Comparison of ENCODE assay signal across 1 cellular context in the genomic region with DNA sequence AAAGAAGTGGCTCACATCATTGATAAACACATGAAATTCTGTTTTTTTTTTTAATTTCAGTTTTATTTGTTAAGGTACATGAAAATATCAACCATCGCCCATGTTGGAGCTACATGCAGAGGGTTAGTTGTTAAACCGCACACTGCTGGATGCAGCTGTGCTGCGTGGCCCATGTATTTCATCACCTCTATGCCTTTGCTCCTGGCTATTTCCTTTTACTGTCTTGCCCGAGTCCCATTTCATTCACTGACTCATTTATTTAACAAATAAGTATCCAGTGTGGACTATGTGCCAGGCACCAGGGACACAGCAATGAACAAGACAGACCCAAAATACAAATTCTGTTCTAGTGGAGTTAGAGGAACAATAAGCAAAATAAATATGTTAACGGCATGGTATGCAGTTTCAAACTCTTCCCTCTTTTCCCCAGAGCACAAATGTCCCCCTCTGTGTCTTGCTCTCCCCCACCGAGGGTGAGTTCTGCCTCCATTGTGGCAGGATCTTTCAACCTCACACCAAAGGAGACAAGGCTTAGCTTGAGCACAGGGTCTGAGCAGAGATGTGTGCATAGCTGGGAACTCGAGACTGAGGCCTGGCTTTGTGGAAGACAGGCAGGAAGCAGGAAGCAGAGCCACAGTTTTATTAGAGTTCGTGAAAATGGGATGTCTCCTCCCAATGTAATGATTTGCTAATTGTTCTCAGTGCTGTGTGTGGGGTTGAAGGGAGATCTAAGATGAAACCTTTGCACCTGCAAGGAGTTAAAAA.
TF ChIP-seq lines count a peak whose summit lies in the region.

No MANE protein-coding gene starts in this region.

TF ChIP-seq in GM23338, 12 proteins besides CTCF, POLR2A, EP300 and RAD21 (continued from another document):
- TF ChIP-seq, protein P1, sequence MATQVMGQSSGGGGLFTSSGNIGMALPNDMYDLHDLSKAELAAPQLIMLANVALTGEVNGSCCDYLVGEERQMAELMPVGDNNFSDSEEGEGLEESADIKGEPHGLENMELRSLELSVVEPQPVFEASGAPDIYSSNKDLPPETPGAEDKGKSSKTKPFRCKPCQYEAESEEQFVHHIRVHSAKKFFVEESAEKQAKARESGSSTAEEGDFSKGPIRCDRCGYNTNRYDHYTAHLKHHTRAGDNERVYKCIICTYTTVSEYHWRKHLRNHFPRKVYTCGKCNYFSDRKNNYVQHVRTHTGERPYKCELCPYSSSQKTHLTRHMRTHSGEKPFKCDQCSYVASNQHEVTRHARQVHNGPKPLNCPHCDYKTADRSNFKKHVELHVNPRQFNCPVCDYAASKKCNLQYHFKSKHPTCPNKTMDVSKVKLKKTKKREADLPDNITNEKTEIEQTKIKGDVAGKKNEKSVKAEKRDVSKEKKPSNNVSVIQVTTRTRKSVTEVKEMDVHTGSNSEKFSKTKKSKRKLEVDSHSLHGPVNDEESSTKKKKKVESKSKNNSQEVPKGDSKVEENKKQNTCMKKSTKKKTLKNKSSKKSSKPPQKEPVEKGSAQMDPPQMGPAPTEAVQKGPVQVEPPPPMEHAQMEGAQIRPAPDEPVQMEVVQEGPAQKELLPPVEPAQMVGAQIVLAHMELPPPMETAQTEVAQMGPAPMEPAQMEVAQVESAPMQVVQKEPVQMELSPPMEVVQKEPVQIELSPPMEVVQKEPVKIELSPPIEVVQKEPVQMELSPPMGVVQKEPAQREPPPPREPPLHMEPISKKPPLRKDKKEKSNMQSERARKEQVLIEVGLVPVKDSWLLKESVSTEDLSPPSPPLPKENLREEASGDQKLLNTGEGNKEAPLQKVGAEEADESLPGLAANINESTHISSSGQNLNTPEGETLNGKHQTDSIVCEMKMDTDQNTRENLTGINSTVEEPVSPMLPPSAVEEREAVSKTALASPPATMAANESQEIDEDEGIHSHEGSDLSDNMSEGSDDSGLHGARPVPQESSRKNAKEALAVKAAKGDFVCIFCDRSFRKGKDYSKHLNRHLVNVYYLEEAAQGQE (IDR thresholded peaks at IDR 0.05; ENCODE audit: unreplicated experiment): no peak
- no peak for TF ChIP-seq JUNB (IDR thresholded peaks at IDR 0.05; ENCODE audit: unreplicated experiment)
- TF ChIP-seq EZH2phosphoT487 (IDR thresholded peaks at IDR 0.05; ENCODE audit: unreplicated experiment): no peak
- TF ChIP-seq EZH2 (IDR thresholded peaks at IDR 0.05; ENCODE audit: low read depth, unreplicated experiment): no peak
- no peak for TF ChIP-seq NANOG (IDR thresholded peaks at IDR 0.05; ENCODE audit: borderline replicate concordance)
- TF ChIP-seq ZNF114 (CRISPR knock-in tag; IDR thresholded peaks at IDR 0.05): no peak
- TF ChIP-seq, protein P2, sequence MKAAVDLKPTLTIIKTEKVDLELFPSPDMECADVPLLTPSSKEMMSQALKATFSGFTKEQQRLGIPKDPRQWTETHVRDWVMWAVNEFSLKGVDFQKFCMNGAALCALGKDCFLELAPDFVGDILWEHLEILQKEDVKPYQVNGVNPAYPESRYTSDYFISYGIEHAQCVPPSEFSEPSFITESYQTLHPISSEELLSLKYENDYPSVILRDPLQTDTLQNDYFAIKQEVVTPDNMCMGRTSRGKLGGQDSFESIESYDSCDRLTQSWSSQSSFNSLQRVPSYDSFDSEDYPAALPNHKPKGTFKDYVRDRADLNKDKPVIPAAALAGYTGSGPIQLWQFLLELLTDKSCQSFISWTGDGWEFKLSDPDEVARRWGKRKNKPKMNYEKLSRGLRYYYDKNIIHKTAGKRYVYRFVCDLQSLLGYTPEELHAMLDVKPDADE (IDR thresholded peaks at IDR 0.05): no peak
- no peak for TF ChIP-seq STAT1 (IDR thresholded peaks at IDR 0.05; ENCODE audit: unreplicated experiment)
- TF ChIP-seq ZNF331 (CRISPR knock-in tag; IDR thresholded peaks at IDR 0.05; ENCODE audit: low read depth): no peak
- TF ChIP-seq CREB1 (CRISPR knock-in tag; IDR thresholded peaks at IDR 0.05; ENCODE audit: low read depth): no peak
- TF ChIP-seq, protein P3, sequence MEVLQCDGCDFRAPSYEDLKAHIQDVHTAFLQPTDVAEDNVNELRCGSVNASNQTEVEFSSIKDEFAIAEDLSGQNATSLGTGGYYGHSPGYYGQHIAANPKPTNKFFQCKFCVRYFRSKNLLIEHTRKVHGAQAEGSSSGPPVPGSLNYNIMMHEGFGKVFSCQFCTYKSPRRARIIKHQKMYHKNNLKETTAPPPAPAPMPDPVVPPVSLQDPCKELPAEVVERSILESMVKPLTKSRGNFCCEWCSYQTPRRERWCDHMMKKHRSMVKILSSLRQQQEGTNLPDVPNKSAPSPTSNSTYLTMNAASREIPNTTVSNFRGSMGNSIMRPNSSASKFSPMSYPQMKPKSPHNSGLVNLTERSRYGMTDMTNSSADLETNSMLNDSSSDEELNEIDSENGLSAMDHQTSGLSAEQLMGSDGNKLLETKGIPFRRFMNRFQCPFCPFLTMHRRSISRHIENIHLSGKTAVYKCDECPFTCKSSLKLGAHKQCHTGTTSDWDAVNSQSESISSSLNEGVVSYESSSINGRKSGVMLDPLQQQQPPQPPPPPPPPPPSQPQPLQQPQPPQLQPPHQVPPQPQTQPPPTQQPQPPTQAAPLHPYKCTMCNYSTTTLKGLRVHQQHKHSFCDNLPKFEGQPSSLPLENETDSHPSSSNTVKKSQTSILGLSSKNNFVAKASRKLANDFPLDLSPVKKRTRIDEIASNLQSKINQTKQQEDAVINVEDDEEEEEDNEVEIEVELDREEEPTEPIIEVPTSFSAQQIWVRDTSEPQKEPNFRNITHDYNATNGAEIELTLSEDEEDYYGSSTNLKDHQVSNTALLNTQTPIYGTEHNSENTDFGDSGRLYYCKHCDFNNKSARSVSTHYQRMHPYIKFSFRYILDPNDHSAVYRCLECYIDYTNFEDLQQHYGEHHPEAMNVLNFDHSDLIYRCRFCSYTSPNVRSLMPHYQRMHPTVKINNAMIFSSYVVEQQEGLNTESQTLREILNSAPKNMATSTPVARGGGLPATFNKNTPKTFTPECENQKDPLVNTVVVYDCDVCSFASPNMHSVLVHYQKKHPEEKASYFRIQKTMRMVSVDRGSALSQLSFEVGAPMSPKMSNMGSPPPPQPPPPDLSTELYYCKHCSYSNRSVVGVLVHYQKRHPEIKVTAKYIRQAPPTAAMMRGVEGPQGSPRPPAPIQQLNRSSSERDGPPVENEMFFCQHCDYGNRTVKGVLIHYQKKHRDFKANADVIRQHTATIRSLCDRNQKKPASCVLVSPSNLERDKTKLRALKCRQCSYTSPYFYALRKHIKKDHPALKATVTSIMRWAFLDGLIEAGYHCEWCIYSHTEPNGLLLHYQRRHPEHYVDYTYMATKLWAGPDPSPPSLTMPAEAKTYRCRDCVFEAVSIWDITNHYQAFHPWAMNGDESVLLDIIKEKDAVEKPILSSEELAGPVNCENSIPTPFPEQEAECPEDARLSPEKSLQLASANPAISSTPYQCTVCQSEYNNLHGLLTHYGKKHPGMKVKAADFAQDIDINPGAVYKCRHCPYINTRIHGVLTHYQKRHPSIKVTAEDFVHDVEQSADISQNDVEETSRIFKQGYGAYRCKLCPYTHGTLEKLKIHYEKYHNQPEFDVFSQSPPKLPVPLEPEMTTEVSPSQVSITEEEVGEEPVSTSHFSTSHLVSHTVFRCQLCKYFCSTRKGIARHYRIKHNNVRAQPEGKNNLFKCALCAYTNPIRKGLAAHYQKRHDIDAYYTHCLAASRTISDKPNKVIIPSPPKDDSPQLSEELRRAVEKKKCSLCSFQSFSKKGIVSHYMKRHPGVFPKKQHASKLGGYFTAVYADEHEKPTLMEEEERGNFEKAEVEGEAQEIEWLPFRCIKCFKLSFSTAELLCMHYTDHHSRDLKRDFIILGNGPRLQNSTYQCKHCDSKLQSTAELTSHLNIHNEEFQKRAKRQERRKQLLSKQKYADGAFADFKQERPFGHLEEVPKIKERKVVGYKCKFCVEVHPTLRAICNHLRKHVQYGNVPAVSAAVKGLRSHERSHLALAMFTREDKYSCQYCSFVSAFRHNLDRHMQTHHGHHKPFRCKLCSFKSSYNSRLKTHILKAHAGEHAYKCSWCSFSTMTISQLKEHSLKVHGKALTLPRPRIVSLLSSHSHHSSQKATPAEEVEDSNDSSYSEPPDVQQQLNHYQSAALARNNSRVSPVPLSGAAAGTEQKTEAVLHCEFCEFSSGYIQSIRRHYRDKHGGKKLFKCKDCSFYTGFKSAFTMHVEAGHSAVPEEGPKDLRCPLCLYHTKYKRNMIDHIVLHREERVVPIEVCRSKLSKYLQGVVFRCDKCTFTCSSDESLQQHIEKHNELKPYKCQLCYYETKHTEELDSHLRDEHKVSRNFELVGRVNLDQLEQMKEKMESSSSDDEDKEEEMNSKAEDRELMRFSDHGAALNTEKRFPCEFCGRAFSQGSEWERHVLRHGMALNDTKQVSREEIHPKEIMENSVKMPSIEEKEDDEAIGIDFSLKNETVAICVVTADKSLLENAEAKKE (CRISPR knock-in tag; IDR thresholded peaks at IDR 0.05): no peak
